ENCODE assay signal across 20 cellular contexts in the genomic region with DNA sequence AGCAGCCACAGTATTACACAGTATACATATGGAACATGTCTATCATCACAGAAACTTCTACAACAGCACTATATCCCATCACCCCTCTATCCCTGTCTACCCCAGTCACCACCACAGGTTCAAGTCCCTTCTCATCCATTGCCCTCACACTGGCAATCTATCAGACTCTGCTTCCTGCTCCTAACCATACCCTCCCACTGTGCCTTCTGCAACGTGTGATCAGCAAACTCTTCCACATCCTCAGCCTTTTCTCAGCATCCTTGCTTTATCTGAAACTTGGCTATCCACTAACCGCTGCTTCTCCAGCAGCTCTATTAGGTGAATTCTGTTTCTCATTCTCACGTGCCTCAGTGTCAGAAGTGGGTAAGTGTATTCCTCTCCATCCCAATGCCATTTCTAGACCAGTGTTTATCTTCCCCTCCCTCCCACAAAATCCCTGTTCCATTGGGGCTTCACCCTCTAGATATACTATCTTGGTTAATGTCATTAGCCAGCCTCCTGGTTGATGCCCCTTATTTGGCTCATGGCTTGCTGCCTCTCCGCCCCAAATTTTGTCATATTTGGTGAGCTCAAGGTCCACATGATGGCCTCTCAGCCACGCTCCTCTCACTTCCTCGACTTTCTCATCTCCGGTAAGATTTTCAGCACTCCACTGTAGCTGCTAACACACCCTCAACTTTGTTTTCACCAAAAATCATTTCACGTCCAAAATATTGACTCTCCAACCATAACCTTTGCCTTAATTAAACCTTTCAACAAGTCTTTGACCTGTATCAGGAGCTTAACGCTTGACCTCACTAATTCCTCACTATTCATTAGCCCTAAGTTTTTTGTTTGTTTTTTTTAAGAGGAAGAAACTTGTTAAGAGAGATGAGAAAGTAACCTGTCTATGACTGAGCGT.
DNase-seq lines count a peak whose midpoint lies in the region; ATAC-seq, FAIRE-seq and TF ChIP-seq lines count a peak whose summit lies in the region.
"Had no signal": no experiment of that assay in that cellular context is flagged by ENCODE, and none has a peak within 500 bp of the region (broad histone marks: within the 10 kb centered on the region; RNA-seq: fewer than 3 reads in every experiment).

No MANE protein-coding gene starts in this region.

- no peak overlapping the region for H3K9ac ChIP-seq in astrocyte (ENCODE audit: low read length)
- H3K9ac ChIP-seq in liver (ENCODE audit: low read depth in 1 of 2, low read length in 2 of 2), result peak overlapping the region in 1 of 2 donors; percentile 46
- H3K9ac ChIP-seq: BLaER1 had no signal

- no peak for TF ChIP-seq RAD21 in liver (IDR thresholded peaks at IDR 0.05)

- peaks cover 7% of the 10 kb centered on the region for H3K27me3 Mint-ChIP-seq in CD4-positive, CD25-positive, alpha-beta regulatory T cell
- no peaks in the 10 kb centered on the region for H3K27me3 Mint-ChIP-seq in astrocyte (ENCODE audit: low read depth, unreplicated experiment)

- no peak overlapping the region for H3K27ac Mint-ChIP-seq in CD4-positive, CD25-positive, alpha-beta regulatory T cell
- no peak overlapping the region for H3K27ac Mint-ChIP-seq in astrocyte (ENCODE audit: unreplicated experiment)

- DNase-seq in CD4-positive, CD25-positive, alpha-beta regulatory T cell, result no peak
- DNase-seq in astrocyte (ENCODE audit: low read depth) (no peak), osteoblast (ENCODE audit: insufficient read length, low spot score, missing footprints) (peak; percentile 48), NCI-H1092 (lab: John Stamatoyannopoulos, UW) (no peak), AG08395 (ENCODE audit: low spot score) (no peak), C1 segment of cervical spinal cord (lab: John Stamatoyannopoulos, UW) (no peak), NCI-H524 (lab: John Stamatoyannopoulos, UW) (no peak)
- DNase-seq: DND-41, H7, Kasumi-1, MM.1S, NCI-H1092 treated with DMSO at 0.1 percent for 48 hours, NCI-H146, NCI-H2029 treated with DMSO at 0.1 percent for 48 hours, NCI-H446 treated with DMSO at 0.1 percent for 48 hours had no signal

- no peak overlapping the region for H3K27ac ChIP-seq in CD4-positive, CD25-positive, alpha-beta regulatory T cell (ENCODE audit: insufficient read depth, low read length, poor library complexity, severe bottlenecking)
- H3K27ac ChIP-seq in astrocyte (ENCODE audit: low read depth, low read length) (no peak overlapping the region), liver (ENCODE audit: low read depth in 1 of 2, low read length in 2 of 2) (peak overlapping the region; percentile 51 to 70), osteoblast (ENCODE audit: low read depth, low read length) (no peak overlapping the region)
- H3K27ac ChIP-seq: BLaER1 had no signal

- TF ChIP-seq CTCF in astrocyte (IDR thresholded peaks at IDR 0.05; ENCODE audit: insufficient read depth, low read depth, low read length) (no peak), liver (IDR thresholded peaks at IDR 0.05; ENCODE audit: low read depth, low read length, missing input control) (no peak), osteoblast (IDR thresholded peaks at IDR 0.05; ENCODE audit: extremely low read depth, low read depth, low read length) (no peak)

- no peaks in the 10 kb centered on the region for H3K9me3 ChIP-seq in CD4-positive, CD25-positive, alpha-beta regulatory T cell (ENCODE audit: control insufficient read depth in 2 of 2, low read length in 2 of 2)
- H3K9me3 ChIP-seq in astrocyte (ENCODE audit: insufficient read depth, low read depth, low read length) (no peaks in the 10 kb centered on the region), liver (ENCODE audit: control insufficient read depth in 4 of 4, low read length in 3 of 4) (no peaks in the 10 kb centered on the region), osteoblast (ENCODE audit: low read depth, low read length) (no peaks in the 10 kb centered on the region)
- H3K9me3 ChIP-seq: BLaER1 had no signal

- H3K36me3 Mint-ChIP-seq in CD4-positive, CD25-positive, alpha-beta regulatory T cell, result no peaks in the 10 kb centered on the region
- no peaks in the 10 kb centered on the region for H3K36me3 Mint-ChIP-seq in astrocyte (ENCODE audit: low read depth, unreplicated experiment)

- no peak overlapping the region for H3K4me3 ChIP-seq in CD4-positive, CD25-positive, alpha-beta regulatory T cell (ENCODE audit: low read depth, low read length)
- H3K4me3 ChIP-seq in astrocyte (ENCODE audit: insufficient read depth, low read depth, low read length) (no peak overlapping the region), liver (ENCODE audit: low read depth in 1 of 3, low read length in 3 of 3) (no peak overlapping the region), osteoblast (ENCODE audit: insufficient read depth, low read length) (no peak overlapping the region)
- H3K4me3 ChIP-seq: BLaER1 had no signal

- H2AFZ ChIP-seq in astrocyte (ENCODE audit: low read depth, low read length) (no peak overlapping the region), osteoblast (ENCODE audit: low read length) (no peak overlapping the region)

- no peaks in the 10 kb centered on the region for H3K9me3 Mint-ChIP-seq in CD4-positive, CD25-positive, alpha-beta regulatory T cell
- no peaks in the 10 kb centered on the region for H3K9me3 Mint-ChIP-seq in astrocyte (ENCODE audit: unreplicated experiment)

- FAIRE-seq in astrocyte (lab: Jason Lieb, UNC), result no peak
- FAIRE-seq: G401.6, RCC 7860 had no signal

- no peaks in the 10 kb centered on the region for H3K36me3 ChIP-seq in CD4-positive, CD25-positive, alpha-beta regulatory T cell (ENCODE audit: control insufficient read depth, insufficient read depth, low read length)
- H3K36me3 ChIP-seq in astrocyte (ENCODE audit: insufficient read depth, low read length) (no peaks in the 10 kb centered on the region), liver (ENCODE audit: control insufficient read depth in 4 of 4, insufficient read depth in 3 of 4, low read depth in 1 of 4, low read length in 3 of 4) (no peaks in the 10 kb centered on the region), osteoblast (ENCODE audit: insufficient read depth, low read length) (no peaks in the 10 kb centered on the region)
- H3K36me3 ChIP-seq: BLaER1 had no signal

- no peaks in the 10 kb centered on the region for H3K27me3 ChIP-seq in CD4-positive, CD25-positive, alpha-beta regulatory T cell (ENCODE audit: control insufficient read depth, insufficient read depth, low read length)
- H3K27me3 ChIP-seq in astrocyte (ENCODE audit: insufficient read depth, low read length) (no peaks in the 10 kb centered on the region), liver (ENCODE audit: control insufficient read depth in 4 of 4, insufficient read depth in 4 of 4, low read length in 3 of 4) (no peaks in the 10 kb centered on the region), osteoblast (ENCODE audit: insufficient read depth, low read length) (no peaks in the 10 kb centered on the region)
- H3K27me3 ChIP-seq: BLaER1 had no signal

- H3K79me2 ChIP-seq in astrocyte (ENCODE audit: insufficient read depth, low read length), result peaks cover 17% of the 10 kb centered on the region
- peaks cover 19% of the 10 kb centered on the region for H3K79me2 ChIP-seq in osteoblast (ENCODE audit: insufficient read depth, low read length)

- peak overlapping the region; percentile 20 to 94 (median 70) for H3K4me3 Mint-ChIP-seq in CD4-positive, CD25-positive, alpha-beta regulatory T cell
- peak overlapping the region; percentile 10 for H3K4me3 Mint-ChIP-seq in astrocyte (ENCODE audit: unreplicated experiment)

- WGBS in liver, result 53% methylated on average over 10 of the region's 10 CpGs

- peaks cover 4 to 26% (median 19%) of the 10 kb centered on the region in 4 donors for H3K4me1 Mint-ChIP-seq in CD4-positive, CD25-positive, alpha-beta regulatory T cell
- H3K4me1 Mint-ChIP-seq in astrocyte (ENCODE audit: low read depth, unreplicated experiment), result peaks cover 10% of the 10 kb centered on the region

- peaks cover 22% of the 10 kb centered on the region for H3K4me1 ChIP-seq in CD4-positive, CD25-positive, alpha-beta regulatory T cell (ENCODE audit: control insufficient read depth, insufficient read depth, low read length, poor library complexity, severe bottlenecking)
- H3K4me1 ChIP-seq in astrocyte (ENCODE audit: insufficient read depth, low read length), result peaks cover 17% of the 10 kb centered on the region
- H3K4me1 ChIP-seq in liver (ENCODE audit: control insufficient read depth in 4 of 4, insufficient read depth in 4 of 4, low read length in 3 of 4), result peaks cover 6 to 52% (median 47%) of the 10 kb centered on the region in 4 donors
- H3K4me1 ChIP-seq in osteoblast (ENCODE audit: insufficient read depth, low read length), result peaks cover 13% of the 10 kb centered on the region

- H3K4me2 ChIP-seq in astrocyte (ENCODE audit: low read length) (no peak overlapping the region), osteoblast (ENCODE audit: insufficient read depth, low read length) (no peak overlapping the region)
- H3K4me2 ChIP-seq: BLaER1 had no signal

- no peak for ATAC-seq in CD4-positive, CD25-positive, alpha-beta regulatory T cell (ENCODE audit: low read depth in 2 of 2)
- ATAC-seq: Right ventricle myocardium inferior had no signal

- H4K20me1 ChIP-seq in astrocyte (ENCODE audit: insufficient read depth, low read length) (peaks cover 14% of the 10 kb centered on the region), osteoblast (ENCODE audit: insufficient read depth, low read length) (peaks cover 3% of the 10 kb centered on the region)

TF ChIP-seq in liver, 16 proteins besides CTCF, POLR2A, EP300 and RAD21 (continues in another document):
- TF ChIP-seq GABPA (IDR thresholded peaks at IDR 0.05 in 1 of 2, conservative IDR thresholded peaks at IDR 0.05 in 1 of 2) (no peak), TAF1 (conservative IDR thresholded peaks at IDR 0.05) (no peak), JUND (IDR thresholded peaks at IDR 0.05) (no peak), RXRA (IDR thresholded peaks at IDR 0.05) (peak; percentile 50 to 71), NR2F2 (IDR thresholded peaks at IDR 0.05) (no peak), SP1 (IDR thresholded peaks at IDR 0.05) (peak; percentile 61), HNF4A (conservative IDR thresholded peaks at IDR 0.05) (peak; percentile 71 to 78), EGR1 (IDR thresholded peaks at IDR 0.05; ENCODE audit: low read depth in 2 of 2) (no peak)
- TF ChIP-seq, protein P1, sequence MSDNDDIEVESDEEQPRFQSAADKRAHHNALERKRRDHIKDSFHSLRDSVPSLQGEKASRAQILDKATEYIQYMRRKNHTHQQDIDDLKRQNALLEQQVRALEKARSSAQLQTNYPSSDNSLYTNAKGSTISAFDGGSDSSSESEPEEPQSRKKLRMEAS (IDR thresholded peaks at IDR 0.05), result no peak
- TF ChIP-seq, protein P2, sequence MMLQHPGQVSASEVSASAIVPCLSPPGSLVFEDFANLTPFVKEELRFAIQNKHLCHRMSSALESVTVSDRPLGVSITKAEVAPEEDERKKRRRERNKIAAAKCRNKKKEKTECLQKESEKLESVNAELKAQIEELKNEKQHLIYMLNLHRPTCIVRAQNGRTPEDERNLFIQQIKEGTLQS (IDR thresholded peaks at IDR 0.05), result no peak

Comparison
In these comparisons a context has a peak if more than half of its experiments do, and no peak if none do; other contexts are left out.
1. H3K27ac ChIP-seq: peak in liver (2 of 2); none in CD4-positive, CD25-positive, alpha-beta regulatory T cell (single experiment), astrocyte (single experiment) and osteoblast (single experiment).